In genomic region chr20:48525400-48525799, GRCh38 we compare ENCODE assay signal across 24 cellular contexts.
"Had no signal": no experiment of that assay in that cellular context is flagged by ENCODE, and none has a peak within 500 bp of the region (broad histone marks: within the 10 kb centered on the region; RNA-seq: fewer than 3 reads in every experiment).

No MANE protein-coding gene starts in this region.

- H3K27ac ChIP-seq: colonic mucosa, esophagus muscularis mucosa, foreskin keratinocyte, gastroesophageal sphincter, heart left ventricle, hepatocyte, left lung, lower lobe of right lung had no signal

- H3K9me3 ChIP-seq: colonic mucosa, esophagus muscularis mucosa, gastroesophageal sphincter, heart left ventricle, left lung, lower lobe of right lung, mucosa of descending colon had no signal

- H3K27me3 ChIP-seq: colonic mucosa, foreskin keratinocyte, hepatocyte had no signal

- H3K4me1 ChIP-seq: colonic mucosa, esophagus muscularis mucosa, foreskin keratinocyte, gastroesophageal sphincter, heart left ventricle, left lung, lower lobe of right lung had no signal

- H2AFZ ChIP-seq: hepatocyte had no signal

- H3K9me3 Mint-ChIP-seq: dendritic cell treated with granulocyte-macrophage colony-stimulating factor and Interleukin-4, amounts not matched to agents 40 ng/mL and 50 ng/mL, for 4 days; mesothelial cell of epicardium had no signal

- H3K4me2 ChIP-seq: hepatocyte had no signal

- H3K4me3 ChIP-seq: colonic mucosa, esophagus muscularis mucosa, gastroesophageal sphincter, heart left ventricle, hepatocyte, left lung, lower lobe of right lung, mucosa of descending colon had no signal

- FAIRE-seq: endothelial cell of umbilical vein, frontal cortex, islet of Langerhans, keratinocyte had no signal

- H3K4me1 Mint-ChIP-seq: mesothelial cell of epicardium; naive B cell; naive thymus-derived CD8-positive, alpha-beta T cell had no signal

- H3K4me3 Mint-ChIP-seq: dendritic cell treated with granulocyte-macrophage colony-stimulating factor and Interleukin-4, amounts not matched to agents 40 ng/mL and 50 ng/mL, for 4 days; mesothelial cell of epicardium; naive B cell; naive thymus-derived CD8-positive, alpha-beta T cell had no signal

- H3K79me2 ChIP-seq: hepatocyte had no signal

- ATAC-seq: foreskin keratinocyte; gastroesophageal sphincter; heart left ventricle; left cardiac atrium; left lung; left ventricle myocardium superior; lower lobe of right lung; mucosa of descending colon; naive thymus-derived CD8-positive, alpha-beta T cell had no signal

- H3K27ac Mint-ChIP-seq: dendritic cell treated with granulocyte-macrophage colony-stimulating factor and Interleukin-4, amounts not matched to agents 40 ng/mL and 50 ng/mL, for 4 days; mesothelial cell of epicardium; naive B cell; naive thymus-derived CD8-positive, alpha-beta T cell had no signal

- H3K36me3 ChIP-seq: colonic mucosa, esophagus muscularis mucosa, gastroesophageal sphincter, heart left ventricle, left lung, lower lobe of right lung had no signal

- DNase-seq: colonic mucosa; cortex of kidney; effector CD4-positive, alpha-beta T cell; effector memory CD4-positive, alpha-beta T cell; foreskin keratinocyte; heart left ventricle; hypothalamus; left cardiac atrium; left lung; left ventricle myocardium superior; lower lobe of right lung; mesenchymal stem cell; mucosa of descending colon; naive B cell; naive thymus-derived CD8-positive, alpha-beta T cell had no signal

- H3K36me3 Mint-ChIP-seq: mesothelial cell of epicardium; naive B cell; naive thymus-derived CD8-positive, alpha-beta T cell had no signal
